2 cellular contexts compared by ENCODE assay signal in genomic region chr21:36856643-36857042, GRCh38.
TF ChIP-seq lines count a peak whose summit lies in the region.

No MANE protein-coding gene starts in this region.

TF ChIP-seq in A549, 52 proteins besides CTCF, POLR2A, EP300 and RAD21:
- TF ChIP-seq ATOH8 (CRISPR knock-in tag; IDR thresholded peaks at IDR 0.05; ENCODE audit: low read depth), result no peak
- TF ChIP-seq, protein P1, sequence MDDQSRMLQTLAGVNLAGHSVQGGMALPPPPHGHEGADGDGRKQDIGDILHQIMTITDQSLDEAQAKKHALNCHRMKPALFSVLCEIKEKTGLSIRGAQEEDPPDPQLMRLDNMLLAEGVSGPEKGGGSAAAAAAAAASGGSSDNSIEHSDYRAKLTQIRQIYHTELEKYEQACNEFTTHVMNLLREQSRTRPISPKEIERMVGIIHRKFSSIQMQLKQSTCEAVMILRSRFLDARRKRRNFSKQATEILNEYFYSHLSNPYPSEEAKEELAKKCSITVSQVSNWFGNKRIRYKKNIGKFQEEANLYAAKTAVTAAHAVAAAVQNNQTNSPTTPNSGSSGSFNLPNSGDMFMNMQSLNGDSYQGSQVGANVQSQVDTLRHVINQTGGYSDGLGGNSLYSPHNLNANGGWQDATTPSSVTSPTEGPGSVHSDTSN (IDR thresholded peaks at IDR 0.05), result no peak
- TF ChIP-seq, protein P2, sequence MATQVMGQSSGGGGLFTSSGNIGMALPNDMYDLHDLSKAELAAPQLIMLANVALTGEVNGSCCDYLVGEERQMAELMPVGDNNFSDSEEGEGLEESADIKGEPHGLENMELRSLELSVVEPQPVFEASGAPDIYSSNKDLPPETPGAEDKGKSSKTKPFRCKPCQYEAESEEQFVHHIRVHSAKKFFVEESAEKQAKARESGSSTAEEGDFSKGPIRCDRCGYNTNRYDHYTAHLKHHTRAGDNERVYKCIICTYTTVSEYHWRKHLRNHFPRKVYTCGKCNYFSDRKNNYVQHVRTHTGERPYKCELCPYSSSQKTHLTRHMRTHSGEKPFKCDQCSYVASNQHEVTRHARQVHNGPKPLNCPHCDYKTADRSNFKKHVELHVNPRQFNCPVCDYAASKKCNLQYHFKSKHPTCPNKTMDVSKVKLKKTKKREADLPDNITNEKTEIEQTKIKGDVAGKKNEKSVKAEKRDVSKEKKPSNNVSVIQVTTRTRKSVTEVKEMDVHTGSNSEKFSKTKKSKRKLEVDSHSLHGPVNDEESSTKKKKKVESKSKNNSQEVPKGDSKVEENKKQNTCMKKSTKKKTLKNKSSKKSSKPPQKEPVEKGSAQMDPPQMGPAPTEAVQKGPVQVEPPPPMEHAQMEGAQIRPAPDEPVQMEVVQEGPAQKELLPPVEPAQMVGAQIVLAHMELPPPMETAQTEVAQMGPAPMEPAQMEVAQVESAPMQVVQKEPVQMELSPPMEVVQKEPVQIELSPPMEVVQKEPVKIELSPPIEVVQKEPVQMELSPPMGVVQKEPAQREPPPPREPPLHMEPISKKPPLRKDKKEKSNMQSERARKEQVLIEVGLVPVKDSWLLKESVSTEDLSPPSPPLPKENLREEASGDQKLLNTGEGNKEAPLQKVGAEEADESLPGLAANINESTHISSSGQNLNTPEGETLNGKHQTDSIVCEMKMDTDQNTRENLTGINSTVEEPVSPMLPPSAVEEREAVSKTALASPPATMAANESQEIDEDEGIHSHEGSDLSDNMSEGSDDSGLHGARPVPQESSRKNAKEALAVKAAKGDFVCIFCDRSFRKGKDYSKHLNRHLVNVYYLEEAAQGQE (IDR thresholded peaks at IDR 0.05), result no peak
- TF ChIP-seq CEBPB (IDR thresholded peaks at IDR 0.05), result no peak
- no peak for TF ChIP-seq KDM5A (IDR thresholded peaks at IDR 0.05)
- no peak for TF ChIP-seq MYC (IDR thresholded peaks at IDR 0.05; ENCODE audit: borderline replicate concordance, low read length)
- TF ChIP-seq NR3C1 (IDR thresholded peaks at IDR 0.05), result no peak
- TF ChIP-seq MAX (IDR thresholded peaks at IDR 0.05), result no peak
- no peak for TF ChIP-seq ZNF302 (CRISPR knock-in tag; IDR thresholded peaks at IDR 0.05)
- TF ChIP-seq ZSCAN20 (CRISPR knock-in tag; IDR thresholded peaks at IDR 0.05), result no peak
- TF ChIP-seq FOXS1 (CRISPR knock-in tag; IDR thresholded peaks at IDR 0.05), result no peak
- TF ChIP-seq, protein P3, sequence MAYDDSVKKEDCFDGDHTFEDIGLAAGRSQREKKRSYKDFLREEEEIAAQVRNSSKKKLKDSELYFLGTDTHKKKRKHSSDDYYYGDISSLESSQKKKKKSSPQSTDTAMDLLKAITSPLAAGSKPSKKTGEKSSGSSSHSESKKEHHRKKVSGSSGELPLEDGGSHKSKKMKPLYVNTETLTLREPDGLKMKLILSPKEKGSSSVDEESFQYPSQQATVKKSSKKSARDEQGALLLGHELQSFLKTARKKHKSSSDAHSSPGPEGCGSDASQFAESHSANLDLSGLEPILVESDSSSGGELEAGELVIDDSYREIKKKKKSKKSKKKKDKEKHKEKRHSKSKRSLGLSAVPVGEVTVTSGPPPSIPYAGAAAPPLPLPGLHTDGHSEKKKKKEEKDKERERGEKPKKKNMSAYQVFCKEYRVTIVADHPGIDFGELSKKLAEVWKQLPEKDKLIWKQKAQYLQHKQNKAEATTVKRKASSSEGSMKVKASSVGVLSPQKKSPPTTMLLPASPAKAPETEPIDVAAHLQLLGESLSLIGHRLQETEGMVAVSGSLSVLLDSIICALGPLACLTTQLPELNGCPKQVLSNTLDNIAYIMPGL (CRISPR knock-in tag; IDR thresholded peaks at IDR 0.05; ENCODE audit: borderline replicate concordance), result no peak
- TF ChIP-seq BHLHE40 (IDR thresholded peaks at IDR 0.05; ENCODE audit: low read depth, low read length), result no peak

TF ChIP-seq in IMR-90, 13 proteins besides CTCF, POLR2A, EP300 and RAD21:
- no peak for TF ChIP-seq SMC3 (IDR thresholded peaks at IDR 0.05; ENCODE audit: low read depth, low read length)
- no peak for TF ChIP-seq BHLHE40 (IDR thresholded peaks at IDR 0.05; ENCODE audit: low read depth, low read length)
- TF ChIP-seq MAFK (IDR thresholded peaks at IDR 0.05; ENCODE audit: low read depth, low read length), result no peak
- no peak for TF ChIP-seq ELK1 (IDR thresholded peaks at IDR 0.05; ENCODE audit: borderline replicate concordance, low read depth, low read length)
- no peak for TF ChIP-seq RFX5 (IDR thresholded peaks at IDR 0.05; ENCODE audit: low read depth, low read length)
- no peak for TF ChIP-seq MXI1 (IDR thresholded peaks at IDR 0.05; ENCODE audit: borderline replicate concordance, low read depth, low read length)
- no peak for TF ChIP-seq CEBPB (IDR thresholded peaks at IDR 0.05; ENCODE audit: low read depth, low read length)
- no peak for TF ChIP-seq MAZ (IDR thresholded peaks at IDR 0.05; ENCODE audit: borderline replicate concordance, low read depth, low read length)
- TF ChIP-seq RCOR1 (IDR thresholded peaks at IDR 0.05; ENCODE audit: insufficient replicate concordance, low read length), result no peak
- no peak for TF ChIP-seq NFE2L2 (IDR thresholded peaks at IDR 0.05; ENCODE audit: low read depth, low read length)
- TF ChIP-seq USF2 (IDR thresholded peaks at IDR 0.05; ENCODE audit: low read depth, low read length), result no peak
- TF ChIP-seq CHD1 (IDR thresholded peaks at IDR 0.05; ENCODE audit: low read depth, low read length), result no peak
- no peak for TF ChIP-seq FOS (IDR thresholded peaks at IDR 0.05; ENCODE audit: low read depth, low read length)
